Comparison of ENCODE assay signal across 26 cellular contexts in genomic region chr22:44887941-44888366, GRCh38.
"Had no signal": no experiment of that assay in that cellular context is flagged by ENCODE, and none has a peak within 500 bp of the region (broad histone marks: within the 10 kb centered on the region; RNA-seq: fewer than 3 reads in every experiment).

No MANE protein-coding gene starts in this region.

- H3K27ac Mint-ChIP-seq: activated naive CD4-positive, alpha-beta T cell treated with anti-CD3 and anti-CD28 coated beads, Interleukin-2, amount 50 U/mL, for 72 hours; activated T-cell treated with anti-CD3 and anti-CD28 coated beads, Interleukin-2, amount 50 U/mL, for 72 hours; immature natural killer cell; mesothelial cell of epicardium; naive B cell; T-helper 2 cell treated with Interferon-gamma antibody and Interleukin-4, amounts not matched to agents 5 μg/mL and 100 μg/mL, for 36 hours; type B pancreatic cell had no signal

- H3K36me3 ChIP-seq: breast epithelium, left lung, pancreas, right atrium auricular region, thoracic aorta had no signal

- H3K27me3 ChIP-seq: breast epithelium, pancreas, right atrium auricular region had no signal

- H3K27ac ChIP-seq: breast epithelium, left lung, pancreas, right atrium auricular region, thoracic aorta had no signal

- H3K36me3 Mint-ChIP-seq: activated naive CD4-positive, alpha-beta T cell treated with anti-CD3 and anti-CD28 coated beads, Interleukin-2, amount 50 U/mL, for 72 hours; immature natural killer cell; mesothelial cell of epicardium; naive B cell; type B pancreatic cell had no signal

- H3K9me3 Mint-ChIP-seq: activated naive CD4-positive, alpha-beta T cell treated with anti-CD3 and anti-CD28 coated beads, Interleukin-2, amount 50 U/mL, for 72 hours; activated T-cell treated with anti-CD3 and anti-CD28 coated beads, Interleukin-2, amount 50 U/mL, for 72 hours; central memory CD8-positive, alpha-beta T cell; immature natural killer cell; mesothelial cell of epicardium; naive B cell; T-helper 2 cell treated with Interferon-gamma antibody and Interleukin-4, amounts not matched to agents 5 μg/mL and 100 μg/mL, for 36 hours; type B pancreatic cell had no signal

- ATAC-seq: activated naive CD4-positive, alpha-beta T cell treated with anti-CD3 and anti-CD28 coated beads, Interleukin-2, amount 50 U/mL, for 72 hours; activated T-cell treated with anti-CD3 and anti-CD28 coated beads, Interleukin-2, amount 50 U/mL, for 72 hours; left lung; pancreas had no signal

- H3K4me1 Mint-ChIP-seq: central memory CD8-positive, alpha-beta T cell; immature natural killer cell; mesothelial cell of epicardium; naive B cell had no signal

- H3K4me3 Mint-ChIP-seq: activated T-cell treated with anti-CD3 and anti-CD28 coated beads, Interleukin-2, amount 50 U/mL, for 72 hours; central memory CD8-positive, alpha-beta T cell; immature natural killer cell; mesothelial cell of epicardium; naive B cell; T-helper 2 cell treated with Interferon-gamma antibody and Interleukin-4, amounts not matched to agents 5 μg/mL and 100 μg/mL, for 36 hours; type B pancreatic cell had no signal

- DNase-seq: activated CD4-positive, alpha-beta T cell treated with anti-CD3 and anti-CD28 coated beads for 4 hours; activated CD4-positive, alpha-beta T cell treated with anti-CD3 and anti-CD28 coated beads, Interleukin-2, amount 50 U/mL, for 4 hours; activated naive CD4-positive, alpha-beta T cell; activated T-cell treated with anti-CD3 and anti-CD28 coated beads for 4 hours; activated T-cell treated with anti-CD3 and anti-CD28 coated beads, Interleukin-2, amount 50 U/mL, for 72 hours; dermis blood vessel endothelial cell; effector CD8-positive, alpha-beta T cell; glutamatergic neuron; immature natural killer cell; kidney glomerular epithelial cell; left lung; mammary epithelial cell; naive B cell; nucleus accumbens; stimulated activated CD4-positive, alpha-beta T cell treated with anti-CD3 and anti-CD28 coated beads, Interleukin-2, amount 100 ng/mL, for 48 hours; stimulated activated naive CD4-positive, alpha-beta T cell treated with Interleukin-2 at 50 U/mL for 16 hours; T-helper 1 cell had no signal

- H3K27me3 Mint-ChIP-seq: central memory CD8-positive, alpha-beta T cell; naive B cell; type B pancreatic cell had no signal

- H3K4me3 ChIP-seq: breast epithelium, left lung, pancreas, right atrium auricular region, thoracic aorta had no signal

- H3K4me1 ChIP-seq: breast epithelium, left lung, pancreas, right atrium auricular region had no signal

- H3K9me3 ChIP-seq: breast epithelium, left lung, pancreas, right atrium auricular region, thoracic aorta had no signal
